ENCODE assay signal across 1 cellular context in the genomic region with DNA sequence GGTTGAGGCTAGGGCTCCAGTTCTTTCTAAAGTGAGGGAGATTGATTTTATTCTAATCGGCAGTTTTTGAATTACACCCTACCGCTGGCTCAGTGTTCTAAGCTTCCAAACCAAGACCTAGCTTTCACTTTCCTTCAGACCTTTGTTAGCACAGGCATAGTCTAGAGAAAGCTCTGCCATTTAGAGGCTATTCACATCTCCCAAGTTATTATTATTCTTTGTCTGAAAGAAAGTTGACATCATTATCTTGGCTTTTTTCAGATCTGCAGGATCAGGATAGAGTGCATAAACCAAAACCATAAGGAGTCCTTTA.
TF ChIP-seq lines count a peak whose summit lies in the region.

No MANE protein-coding gene starts in this region.

TF ChIP-seq in liver, 16 proteins besides CTCF, POLR2A, EP300 and RAD21 (continued from another document):
- TF ChIP-seq, protein P1, sequence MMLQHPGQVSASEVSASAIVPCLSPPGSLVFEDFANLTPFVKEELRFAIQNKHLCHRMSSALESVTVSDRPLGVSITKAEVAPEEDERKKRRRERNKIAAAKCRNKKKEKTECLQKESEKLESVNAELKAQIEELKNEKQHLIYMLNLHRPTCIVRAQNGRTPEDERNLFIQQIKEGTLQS (IDR thresholded peaks at IDR 0.05) = no peak
- TF ChIP-seq REST (IDR thresholded peaks at IDR 0.05) = no peak
- TF ChIP-seq, protein P2, sequence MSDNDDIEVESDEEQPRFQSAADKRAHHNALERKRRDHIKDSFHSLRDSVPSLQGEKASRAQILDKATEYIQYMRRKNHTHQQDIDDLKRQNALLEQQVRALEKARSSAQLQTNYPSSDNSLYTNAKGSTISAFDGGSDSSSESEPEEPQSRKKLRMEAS (IDR thresholded peaks at IDR 0.05) = no peak
- TF ChIP-seq HNF4A (conservative IDR thresholded peaks at IDR 0.05) = no peak
- TF ChIP-seq FOXA1 (IDR thresholded peaks at IDR 0.05) = no peak
- no peak for TF ChIP-seq JUND (IDR thresholded peaks at IDR 0.05)
- no peak for TF ChIP-seq TAF1 (conservative IDR thresholded peaks at IDR 0.05)
- no peak for TF ChIP-seq YY1 (IDR thresholded peaks at IDR 0.05)
- no peak for TF ChIP-seq NR2F2 (IDR thresholded peaks at IDR 0.05)
